In genomic region chr7:66655113-66655806, GRCh38 we compare ENCODE assay signal across 8 cellular contexts. TPM values are rescaled to one million over a fixed set of nuclear protein-coding genes. Genes with fewer than 3 reads are reported as not detected.
DNase-seq lines count a peak whose midpoint lies in the region; ATAC-seq and TF ChIP-seq lines count a peak whose summit lies in the region.
"Not testable (repeated sequence)": the region's sequence is repeated elsewhere in the genome, so short reads cannot be mapped to it uniquely, and the experiment has no call there.

No MANE protein-coding gene starts in this region.

- not testable (repeated sequence) for H3K27me3 Mint-ChIP-seq in naive thymus-derived CD4-positive, alpha-beta T cell

- H2AFZ ChIP-seq in HCT116 (ENCODE audit: low read depth, low read length, poor library complexity, severe bottlenecking): not testable (repeated sequence)

- H3K36me3 Mint-ChIP-seq in naive thymus-derived CD4-positive, alpha-beta T cell: not testable (repeated sequence)

- H3K79me2 ChIP-seq in HCT116 (ENCODE audit: insufficient read depth, low read length): peaks cover 52% of the 10 kb centered on the region

- H3K27me3 ChIP-seq in HCT116 (ENCODE audit: insufficient read depth, low read length); breast epithelium; heart right ventricle; naive thymus-derived CD4-positive, alpha-beta T cell (ENCODE audit: control insufficient read depth in 2 of 2, insufficient read depth in 2 of 2, low read length in 2 of 2); tibial artery: not testable (repeated sequence)

- H3K4me3 Mint-ChIP-seq in naive thymus-derived CD4-positive, alpha-beta T cell: peak overlapping the region; percentile 91 to 99 (median 98)

- H3K9me3 ChIP-seq in HCT116 (ENCODE audit: control insufficient read depth in 1 of 2, insufficient read depth in 1 of 2, low read depth in 1 of 2, low read length in 2 of 2); breast epithelium; heart right ventricle; naive thymus-derived CD4-positive, alpha-beta T cell (ENCODE audit: control insufficient read depth in 2 of 3, low read length in 3 of 3); tibial artery: not testable (repeated sequence)

- 11 to 12% methylated on average over 28 of the region's 28 CpGs for WGBS in heart right ventricle, 2 donors

- RAD21 ChIA-PET in HCT116 (lab: Charles Lee; ENCODE audit: low non-redundant PET in 1 of 2, low total read pairs in 2 of 2, uncharacterized antibody in 2 of 2, unreplicated experiment in 2 of 2): interaction anchor here in 1 of 2 experiments (0.6 kb wide), 1 partner anchor 48 kb away, joined by 3 read pairs; no protein-coding TSS in a partner anchor

- H3K9me3 Mint-ChIP-seq in naive thymus-derived CD4-positive, alpha-beta T cell: not testable (repeated sequence)

- peak overlapping the region; percentile 87 for H3K27ac ChIP-seq in HCT116 (ENCODE audit: low read depth, low read length)
- peak overlapping the region; percentile 98 for H3K27ac ChIP-seq in breast epithelium
- H3K27ac ChIP-seq in heart right ventricle: peak overlapping the region; percentile 92 to 100 (median 98)
- peak overlapping the region; percentile 99 for H3K27ac ChIP-seq in naive thymus-derived CD4-positive, alpha-beta T cell (ENCODE audit: low read depth, low read length)
- peak overlapping the region; percentile 97 to 100 for H3K27ac ChIP-seq in tibial artery

- TF ChIP-seq POLR2A in HCT116 (IDR thresholded peaks at IDR 0.05; ENCODE audit: borderline replicate concordance, extremely low read depth, insufficient read depth, insufficient read length); breast epithelium (IDR thresholded peaks at IDR 0.05): not testable (repeated sequence)

- TF ChIP-seq CTCF in HCT116 (IDR thresholded peaks at IDR 0.05 in 2 of 3, conservative IDR thresholded peaks at IDR 0.05 in 1 of 3; ENCODE audit: borderline replicate concordance in 1 of 3, insufficient read depth in 1 of 3, low read depth in 2 of 3, low read length in 2 of 3); breast epithelium (IDR thresholded peaks at IDR 0.05): not testable (repeated sequence)
- TF ChIP-seq CTCF in heart right ventricle (IDR thresholded peaks at IDR 0.05) (peak in 2 of 9 donors; percentile 15 to 18), tibial artery (IDR thresholded peaks at IDR 0.05) (peak in 1 of 2 experiments; percentile 15)

- H4K20me1 ChIP-seq in HCT116 (ENCODE audit: insufficient read depth): not testable (repeated sequence)

- H3K4me1 Mint-ChIP-seq in naive thymus-derived CD4-positive, alpha-beta T cell: peaks cover 12 to 52% (median 34%) of the 10 kb centered on the region in 7 donors

- POLR2A ChIA-PET in HCT116 (lab: Charles Lee): interaction anchor here (1.5 to 1.9 kb wide), 3 partner anchors 12 to 27 kb away, joined by 3 to 7 read pairs (median 6); partner anchors contain the start of gene KCTD7
- POLR2A ChIA-PET in naive thymus-derived CD4-positive, alpha-beta T cell (lab: Charles Lee): interaction anchor here (0.5 to 2.6 kb wide), 10 partner anchors 13 to 189 kb away, joined by 3 to 23 read pairs (median 4); partner anchors contain the start of genes KCTD7 and RABGEF1

- DNase-seq in Daoy (ENCODE audit: low read depth): peak; percentile 67
- not testable (repeated sequence) for DNase-seq in HCT116 (ENCODE audit: low read depth, low spot score)
- peak; percentile 73 for DNase-seq in M059J (ENCODE audit: low read depth)
- peak; percentile 57 for DNase-seq in UCSD-AML1 (lab: John Stamatoyannopoulos, UW; ENCODE audit: unreplicated experiment)
- peak; percentile 37 to 60 for DNase-seq in breast epithelium (ENCODE audit: low spot score in 2 of 2)
- DNase-seq in heart right ventricle: peak in 1 of 2 donors; percentile 49
- peak in 1 of 9 donors; percentile 31 for DNase-seq in naive thymus-derived CD4-positive, alpha-beta T cell
- peak; percentile 63 to 86 for DNase-seq in tibial artery

- CTCF ChIA-PET in HCT116 (lab: Charles Lee): not testable (repeated sequence)
- CTCF ChIA-PET in naive thymus-derived CD4-positive, alpha-beta T cell (lab: Charles Lee): interaction anchor here (0.6 to 0.9 kb wide), 3 partner anchors 10 to 229 kb away, joined by 3 to 7 read pairs (median 4); no protein-coding TSS in a partner anchor

- not testable (repeated sequence) for H3K9me2 ChIP-seq in HCT116 (ENCODE audit: insufficient read depth)

- peak overlapping the region; percentile 96 for H3K4me2 ChIP-seq in HCT116 (ENCODE audit: low read length)

- BruUV-seq in HCT116 (replicated peaks; lab: Mats Ljungman, UMichigan): TSS peak; percentile 57

- H3K4me1 ChIP-seq in HCT116 (ENCODE audit: control insufficient read depth in 1 of 2, insufficient read depth in 2 of 2, low read length in 2 of 2) (peaks cover 8 to 20% of the 10 kb centered on the region in 2 experiments), heart right ventricle (peaks cover 0 to 26% (median 20%) of the 10 kb centered on the region in 9 donors), tibial artery (peaks cover 0 to 23% (median 9%) of the 10 kb centered on the region in 4 donors)
- H3K4me1 ChIP-seq in breast epithelium; naive thymus-derived CD4-positive, alpha-beta T cell (ENCODE audit: control insufficient read depth in 2 of 2, insufficient read depth in 2 of 2, low read length in 2 of 2): not testable (repeated sequence)

- intact Hi-C loops in HCT116 (cut with micrococcal nuclease): loop anchor here (10.0 kb wide), 2 partner anchors 100 to 190 kb away; no protein-coding TSS in a partner anchor
- intact Hi-C loops in breast epithelium (cut with DNase I; ENCODE audit: low total_unique reads): not testable (repeated sequence)
- intact Hi-C loops in heart right ventricle (cut with DNase I): loop anchor here in 6 of 10 donors (2.0 to 10.0 kb wide), 5 partner anchors 26 to 86 kb away; partner anchors contain the start of genes KCTD7 (in 2 of the 6) and RABGEF1 (in 1 of the 6)
- intact Hi-C loops in naive thymus-derived CD4-positive, alpha-beta T cell (cut with micrococcal nuclease): loop anchor here in 1 of 2 donors (10.0 kb wide), 1 partner anchor 650 kb away; no protein-coding TSS in a partner anchor
- intact Hi-C loops in tibial artery (cut with DNase I; ENCODE audit: low total_unique reads): loop anchor here (2.0 to 10.0 kb wide), 3 partner anchors 28 to 340 kb away; partner anchors contain the start of genes SBDS and TYW1

- H3K27ac Mint-ChIP-seq in naive thymus-derived CD4-positive, alpha-beta T cell: peak overlapping the region; percentile 92 to 99 (median 95)

- H3K9ac ChIP-seq in HCT116 (ENCODE audit: low read length): peak overlapping the region; percentile 93

- H3K4me3 ChIP-seq in HCT116 (replicated peaks in 1 of 2; ENCODE audit: low read depth in 1 of 2, low read length in 2 of 2) (peak overlapping the region; percentile 68 to 90), breast epithelium (peak overlapping the region; percentile 79 to 89 (median 81)), heart right ventricle (peak overlapping the region; percentile 60 to 90 (median 82)), tibial artery (peak overlapping the region; percentile 93 to 99)
- H3K4me3 ChIP-seq in naive thymus-derived CD4-positive, alpha-beta T cell (ENCODE audit: low read length): peak overlapping the region; percentile 94

- ATAC-seq in HCT116: peak; percentile 38
- ATAC-seq in heart right ventricle: peak; percentile 60 to 79 (median 68)
- ATAC-seq in naive thymus-derived CD4-positive, alpha-beta T cell: not testable (repeated sequence)

- not testable (repeated sequence) for H3K36me3 ChIP-seq in HCT116 (ENCODE audit: control insufficient read depth in 1 of 2, insufficient read depth in 2 of 2, low read length in 2 of 2); breast epithelium; heart right ventricle; naive thymus-derived CD4-positive, alpha-beta T cell (ENCODE audit: control insufficient read depth in 2 of 3, insufficient read depth in 3 of 3, low read length in 3 of 3); tibial artery

- TF ChIP-seq RAD21 in HCT116 (IDR thresholded peaks at IDR 0.05; ENCODE audit: low read depth): not testable (repeated sequence)

RNA-seq across cellular contexts. Expression of gene KCTD7, which starts 26.6 kb away (rescaled TPM):
- 9.0 and 10.7 TPM in 2 replicates for total RNA-seq in Daoy (2014; rRNA removed; shearing (Covaris generic))
- total RNA-seq in HCT116 (2021; ENCODE audit: unreplicated experiment) (3.9 TPM), breast epithelium (10 to 100 TPM; 13.4 to 25.4 (median 18.0) TPM), heart right ventricle (10 to 100 TPM in 3 of 10 donors, 1 to 10 TPM in 7; 7.3 to 13.6 (median 9.1) TPM)
- 1.9 and 2.6 TPM in 2 replicates for polyA plus RNA-seq in HCT116 (2012)
- 6.5 and 8.3 TPM in 2 replicates for total RNA-seq in M059J (2014; rRNA removed; shearing (Covaris generic))
- polyA plus RNA-seq in heart right ventricle: 1 to 10 TPM; 6.7 to 7.4 TPM
- total RNA-seq in naive thymus-derived CD4-positive, alpha-beta T cell: 10 to 100 TPM; 22.9 to 43.6 (median 33.8) TPM
- 10 to 100 TPM; 10.4 to 14.4 TPM for polyA plus RNA-seq in naive thymus-derived CD4-positive, alpha-beta T cell
